In genomic region chr4:143890323-143890722, GRCh38 we compare ENCODE assay signal across 3 cellular contexts. TPM values are rescaled to one million over a fixed set of nuclear protein-coding genes. Genes with fewer than 3 reads are reported as not detected.
"Had no signal": no experiment of that assay in that cellular context is flagged by ENCODE, and none has a peak within 500 bp of the region (broad histone marks: within the 10 kb centered on the region; RNA-seq: fewer than 3 reads in every experiment).

No MANE protein-coding gene starts in this region.

RNA-seq across cellular contexts. Expression of gene GYPE, which starts 15.0 kb away (rescaled TPM):
- total RNA-seq: LHCN-M2, MCF 10A, PC-3 had no signal
